ENCODE assay signal across 9 cellular contexts in the genomic region with DNA sequence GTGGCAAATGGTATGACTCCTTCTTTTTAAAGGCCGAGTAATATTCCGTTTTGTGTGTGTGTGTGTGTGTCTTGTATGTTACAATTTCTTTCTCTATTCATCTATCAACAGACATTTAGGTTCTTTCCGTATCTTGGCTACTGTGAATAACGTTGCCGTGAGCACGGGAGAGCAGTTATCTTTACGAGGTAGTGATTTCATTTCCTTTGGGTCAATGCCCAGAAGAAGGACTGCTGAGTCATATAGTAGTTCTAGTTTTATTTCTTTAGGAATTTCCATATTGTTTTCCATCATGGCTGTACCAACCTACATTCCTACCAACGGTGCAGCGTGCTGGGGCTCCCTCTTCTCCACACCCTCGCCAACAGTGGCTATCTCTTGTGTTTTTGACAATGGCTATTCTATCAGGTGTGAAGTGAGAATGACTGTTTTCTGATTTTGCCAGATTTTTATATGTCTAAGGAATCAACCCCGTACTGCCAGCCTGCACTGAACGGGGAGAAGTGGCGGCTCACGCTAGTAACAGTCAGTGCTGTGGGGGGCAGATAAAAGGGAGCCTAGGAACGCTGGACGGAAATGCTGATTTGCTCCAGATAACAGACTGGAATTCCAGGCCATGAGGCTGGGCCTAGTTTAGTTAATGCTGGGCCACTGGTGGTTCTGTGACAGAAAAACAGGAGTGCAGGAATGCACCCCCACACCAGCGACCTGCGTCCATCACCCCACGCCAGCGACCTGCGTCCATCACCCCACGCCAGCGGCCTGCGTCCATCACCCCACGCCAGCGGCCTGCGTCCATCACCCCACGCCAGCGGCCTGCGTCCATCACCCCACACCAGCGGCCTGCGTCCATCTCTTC.
DNase-seq lines count a peak whose midpoint lies in the region; ATAC-seq and TF ChIP-seq lines count a peak whose summit lies in the region.
"Had no signal": no experiment of that assay in that cellular context is flagged by ENCODE, and none has a peak within 500 bp of the region (broad histone marks: within the 10 kb centered on the region; RNA-seq: fewer than 3 reads in every experiment).

No MANE protein-coding gene starts in this region.

- no peak for TF ChIP-seq CTCF in BJ (IDR thresholded peaks at IDR 0.05; ENCODE audit: insufficient read depth, low read depth, low read length)
- TF ChIP-seq CTCF in endothelial cell (IDR thresholded peaks at IDR 0.05; ENCODE audit: unreplicated experiment): no peak
- TF ChIP-seq CTCF in natural killer cell (IDR thresholded peaks at IDR 0.05): no peak

- peaks cover 6% of the 10 kb centered on the region for H3K36me3 Mint-ChIP-seq in endothelial cell (ENCODE audit: low read depth, unreplicated experiment)
- H3K36me3 Mint-ChIP-seq in natural killer cell: no peaks in the 10 kb centered on the region
- peaks cover 0 to 12% of the 10 kb centered on the region in 2 donors for H3K36me3 Mint-ChIP-seq in stimulated activated naive B cell treated with anti-CD40 and anti-IgM and Interleukin-4, amounts not matched to agents 10 μg/mL and 1 μg/mL and 100 μg/mL, for 72 hours
- H3K36me3 Mint-ChIP-seq: activated naive CD4-positive, alpha-beta T cell treated with anti-CD3 and anti-CD28 coated beads, Interleukin-2, amount 50 U/mL, for 24 hours had no signal

- no peaks in the 10 kb centered on the region for H3K9me3 Mint-ChIP-seq in endothelial cell (ENCODE audit: unreplicated experiment)
- no peaks in the 10 kb centered on the region for H3K9me3 Mint-ChIP-seq in natural killer cell
- H3K9me3 Mint-ChIP-seq in stimulated activated naive B cell treated with anti-CD40 and anti-IgM and Interleukin-4, amounts not matched to agents 10 μg/mL and 1 μg/mL and 100 μg/mL, for 72 hours: no peaks in the 10 kb centered on the region
- H3K9me3 Mint-ChIP-seq: activated naive CD4-positive, alpha-beta T cell treated with anti-CD3 and anti-CD28 coated beads, Interleukin-2, amount 50 U/mL, for 24 hours had no signal

- ATAC-seq in natural killer cell (no peak), GM21367 (IDR thresholded peaks at IDR 0.05; ENCODE audit: unreplicated experiment) (no peak), HG03135 (IDR thresholded peaks at IDR 0.05; ENCODE audit: unreplicated experiment) (no peak)
- ATAC-seq in stimulated activated naive B cell treated with anti-CD40 and anti-IgM and Interleukin-4, amounts not matched to agents 10 μg/mL and 1 μg/mL and 100 μg/mL, for 72 hours (replicated peaks): no peak

- H3K36me3 ChIP-seq in BJ (ENCODE audit: control insufficient read depth, insufficient read depth, low read length): no peaks in the 10 kb centered on the region

- peaks cover 36% of the 10 kb centered on the region for H3K4me1 Mint-ChIP-seq in endothelial cell (ENCODE audit: unreplicated experiment)
- H3K4me1 Mint-ChIP-seq in natural killer cell: peaks cover 23 to 25% of the 10 kb centered on the region in 2 donors
- peaks cover 44 to 56% of the 10 kb centered on the region in 2 donors for H3K4me1 Mint-ChIP-seq in stimulated activated naive B cell treated with anti-CD40 and anti-IgM and Interleukin-4, amounts not matched to agents 10 μg/mL and 1 μg/mL and 100 μg/mL, for 72 hours

- DNase-seq in BJ (ENCODE audit: low read depth) (peak; percentile 84), NCI-H460 (ENCODE audit: extremely low read depth, low read depth) (peak; percentile 44), endothelial cell (ENCODE audit: low spot score) (no peak), natural killer cell (no peak)
- no peak for DNase-seq in stimulated activated naive B cell treated with anti-CD40 and anti-IgM and Interleukin-4, amounts not matched to agents 10 μg/mL and 1 μg/mL and 100 μg/mL, for 72 hours
- no peak for DNase-seq in stimulated activated CD4-positive, alpha-beta T cell treated with anti-CD3 and anti-CD28 coated beads, Interleukin-2, amount 100 ng/mL, for 24 hours

- H3K27me3 Mint-ChIP-seq in endothelial cell (ENCODE audit: unreplicated experiment) (peaks cover 13% of the 10 kb centered on the region), natural killer cell (ENCODE audit: low read depth in 2 of 2) (no peaks in the 10 kb centered on the region)
- H3K27me3 Mint-ChIP-seq in stimulated activated naive B cell treated with anti-CD40 and anti-IgM and Interleukin-4, amounts not matched to agents 10 μg/mL and 1 μg/mL and 100 μg/mL, for 72 hours: no peaks in the 10 kb centered on the region
- H3K27me3 Mint-ChIP-seq: activated naive CD4-positive, alpha-beta T cell treated with anti-CD3 and anti-CD28 coated beads, Interleukin-2, amount 50 U/mL, for 24 hours had no signal

- POLR2A ChIA-PET in BJ (lab: Charles Lee): no interaction called here

- intact Hi-C loops in natural killer cell (cut with micrococcal nuclease): no loop called here

- H3K4me3 ChIP-seq in BJ (ENCODE audit: low read depth, low read length): no peak overlapping the region

- peak overlapping the region; percentile 28 for H3K27ac Mint-ChIP-seq in endothelial cell (ENCODE audit: unreplicated experiment)
- peak overlapping the region; percentile 22 to 60 for H3K27ac Mint-ChIP-seq in natural killer cell
- H3K27ac Mint-ChIP-seq in stimulated activated naive B cell treated with anti-CD40 and anti-IgM and Interleukin-4, amounts not matched to agents 10 μg/mL and 1 μg/mL and 100 μg/mL, for 72 hours: no peak overlapping the region
- H3K27ac Mint-ChIP-seq: activated naive CD4-positive, alpha-beta T cell treated with anti-CD3 and anti-CD28 coated beads, Interleukin-2, amount 50 U/mL, for 24 hours had no signal

- H3K27me3 ChIP-seq in BJ (ENCODE audit: control insufficient read depth, insufficient read depth, low read length): no peaks in the 10 kb centered on the region

- CTCF ChIA-PET in BJ (lab: Yijun Ruan, JAX): no interaction called here

- H3K4me3 Mint-ChIP-seq in endothelial cell (ENCODE audit: unreplicated experiment) (no peak overlapping the region), natural killer cell (no peak overlapping the region)
- peak overlapping the region in 1 of 2 donors; percentile 32 for H3K4me3 Mint-ChIP-seq in stimulated activated naive B cell treated with anti-CD40 and anti-IgM and Interleukin-4, amounts not matched to agents 10 μg/mL and 1 μg/mL and 100 μg/mL, for 72 hours
- H3K4me3 Mint-ChIP-seq: activated naive CD4-positive, alpha-beta T cell treated with anti-CD3 and anti-CD28 coated beads, Interleukin-2, amount 50 U/mL, for 24 hours had no signal

Comparison
In these comparisons a context has a peak if more than half of its experiments do, and no peak if none do; other contexts are left out.
1. DNase-seq: peak in BJ (single experiment) and NCI-H460 (single experiment); none in endothelial cell (single experiment), natural killer cell (single experiment), stimulated activated naive B cell treated with anti-CD40 and anti-IgM and Interleukin-4, amounts not matched to agents 10 μg/mL and 1 μg/mL and 100 μg/mL, for 72 hours (single experiment) and stimulated activated CD4-positive, alpha-beta T cell treated with anti-CD3 and anti-CD28 coated beads, Interleukin-2, amount 100 ng/mL, for 24 hours (0 of 2).